ENCODE assay signal across 9 cellular contexts in genomic region chr3:160129459-160130061, GRCh38.
DNase-seq lines count a peak whose midpoint lies in the region; ATAC-seq and TF ChIP-seq lines count a peak whose summit lies in the region.
"Had no signal": no experiment of that assay in that cellular context is flagged by ENCODE, and none has a peak within 500 bp of the region (broad histone marks: within the 10 kb centered on the region; RNA-seq: fewer than 3 reads in every experiment).

No MANE protein-coding gene starts in this region.

- DNase-seq in SK-MEL-5 (ENCODE audit: low read depth, low spot score) (peak; percentile 20), kidney epithelial cell (ENCODE audit: low read depth) (peak; percentile 82), neuronal stem cell (ENCODE audit: low spot score) (no peak), GM10266 (ENCODE audit: extremely low spot score) (no peak), activated gamma-delta T cell treated with Interleukin-2 at 50 U/mL for 16 hours (no peak)
- no peak for DNase-seq in activated CD4-positive, alpha-beta memory T cell treated with anti-CD3 and anti-CD28 coated beads for 36 hours

- H4K8ac ChIP-seq in neuronal stem cell (ENCODE audit: low read depth, low read length) = no peak overlapping the region

- no peak overlapping the region for H3K4me2 ChIP-seq in neuronal stem cell (ENCODE audit: insufficient read depth, low read length, poor library complexity, severe bottlenecking)

- no CpG with 5 or more reads among the region's 4 CpGs for WGBS in neuronal stem cell (ENCODE audit: extremely low coverage in 2 of 2, insufficient read length in 2 of 2, insufficient replicate concordance in 1 of 2), 2 donors

- no peak overlapping the region for H2BK15ac ChIP-seq in neuronal stem cell (ENCODE audit: low read length)

- H2BK12ac ChIP-seq in neuronal stem cell (ENCODE audit: low read length) = no peak overlapping the region

- CTCF ChIA-PET in activated CD4-positive, alpha-beta memory T cell treated with anti-CD3 and anti-CD28 coated beads for 36 hours (lab: Charles Lee) = no interaction called here

- H3K18ac ChIP-seq in neuronal stem cell (ENCODE audit: low read length) = no peak overlapping the region

- no peak overlapping the region for H3K4ac ChIP-seq in neuronal stem cell (ENCODE audit: low read length)

- no peak overlapping the region for H2AK5ac ChIP-seq in neuronal stem cell (ENCODE audit: low read depth, low read length)

- no peak overlapping the region for H3K9ac ChIP-seq in neuronal stem cell (ENCODE audit: low read depth, low read length, poor library complexity)

- H2AFZ ChIP-seq in neuronal stem cell (ENCODE audit: low read length) = no peak overlapping the region

- H3K36me3 Mint-ChIP-seq in activated CD4-positive, alpha-beta memory T cell treated with anti-CD3 and anti-CD28 coated beads for 36 hours = no peaks in the 10 kb centered on the region

- ATAC-seq in GM18502 (IDR thresholded peaks at IDR 0.05; ENCODE audit: poor library complexity, unreplicated experiment) (peak; percentile 66), HG03060 (IDR thresholded peaks at IDR 0.05; ENCODE audit: low read depth, unreplicated experiment) (peak; percentile 66)

- H4K91ac ChIP-seq in neuronal stem cell (ENCODE audit: low read depth, low read length, poor library complexity) = no peak overlapping the region

- intact Hi-C loops in activated CD4-positive, alpha-beta memory T cell treated with anti-CD3 and anti-CD28 coated beads for 36 hours (cut with micrococcal nuclease) = no loop called here

- no peak overlapping the region for H3K27ac ChIP-seq in neuronal stem cell (replicated peaks; ENCODE audit: low read length)

- H2BK5ac ChIP-seq in neuronal stem cell (ENCODE audit: low read length) = no peak overlapping the region

- in situ Hi-C loops in SK-MEL-5 (cut with HindIII; ENCODE audit: low pct_unique_long_range_greater_than_20kb, low sequenced_read_pairs) = no loop called here

- peaks cover 8% of the 10 kb centered on the region for H3K27me3 Mint-ChIP-seq in activated CD4-positive, alpha-beta memory T cell treated with anti-CD3 and anti-CD28 coated beads for 36 hours

- H3K4me1 Mint-ChIP-seq in activated CD4-positive, alpha-beta memory T cell treated with anti-CD3 and anti-CD28 coated beads for 36 hours (ENCODE audit: low read depth) = no peaks in the 10 kb centered on the region

- H3K79me1 ChIP-seq in neuronal stem cell (ENCODE audit: low read depth, low read length) = no peaks in the 10 kb centered on the region

- no peak overlapping the region for H3K4me3 Mint-ChIP-seq in activated CD4-positive, alpha-beta memory T cell treated with anti-CD3 and anti-CD28 coated beads for 36 hours

- H3K9me3 ChIP-seq in neuronal stem cell (replicated peaks in 1 of 2; ENCODE audit: control insufficient read depth in 2 of 2, insufficient read depth in 1 of 2, low read depth in 1 of 2, low read length in 2 of 2) = peaks cover 0 to 1% of the 10 kb centered on the region in 2 donors

- H3K36me3 ChIP-seq in kidney epithelial cell (ENCODE audit: control insufficient read depth, insufficient read depth, low read length) = no peaks in the 10 kb centered on the region
- H3K36me3 ChIP-seq in neuronal stem cell (replicated peaks in 1 of 2; ENCODE audit: control insufficient read depth in 2 of 2, insufficient read depth in 2 of 2, low read length in 2 of 2) = no peaks in the 10 kb centered on the region

- no peak overlapping the region for H3K14ac ChIP-seq in neuronal stem cell (ENCODE audit: low read length)

- H3K27me3 ChIP-seq in kidney epithelial cell (ENCODE audit: control insufficient read depth, insufficient read depth, low read length) (no peaks in the 10 kb centered on the region), neuronal stem cell (ENCODE audit: control insufficient read depth in 3 of 3, insufficient read depth in 3 of 3, low read depth in 1 of 3, low read length in 3 of 3) (no peaks in the 10 kb centered on the region)

- no peak overlapping the region for H2BK120ac ChIP-seq in neuronal stem cell (ENCODE audit: low read depth, low read length)

- no peak overlapping the region for H3K4me3 ChIP-seq in kidney epithelial cell (ENCODE audit: low read depth, low read length)
- H3K4me3 ChIP-seq in neuronal stem cell (ENCODE audit: low read length in 2 of 2) = no peak overlapping the region
- H3K4me3 ChIP-seq: lung had no signal

- POLR2A ChIA-PET in activated CD4-positive, alpha-beta memory T cell treated with anti-CD3 and anti-CD28 coated beads for 36 hours (lab: Charles Lee) = no interaction called here

- TF ChIP-seq CTCF in kidney epithelial cell (IDR thresholded peaks at IDR 0.05; ENCODE audit: insufficient read depth, low read length, poor library complexity, severe bottlenecking) (no peak), GM10266 (IDR thresholded peaks at IDR 0.05; ENCODE audit: control insufficient read depth, insufficient read depth, low read depth, missing control alignments) (no peak)

- no peak overlapping the region for H3K27ac Mint-ChIP-seq in activated CD4-positive, alpha-beta memory T cell treated with anti-CD3 and anti-CD28 coated beads for 36 hours

- no peaks in the 10 kb centered on the region for H3K9me3 Mint-ChIP-seq in activated CD4-positive, alpha-beta memory T cell treated with anti-CD3 and anti-CD28 coated beads for 36 hours

- H3K4me1 ChIP-seq in neuronal stem cell (ENCODE audit: control insufficient read depth in 2 of 2, insufficient read depth in 1 of 2, low read depth in 1 of 2, low read length in 2 of 2) = no peaks in the 10 kb centered on the region

- no peak overlapping the region for H3K23ac ChIP-seq in neuronal stem cell (ENCODE audit: low read depth, low read length, poor library complexity)

Comparison
In these comparisons a context has a peak if more than half of its experiments do, and no peak if none do; other contexts are left out.
1. DNase-seq: peak in SK-MEL-5 (single experiment) and kidney epithelial cell (single experiment); none in neuronal stem cell (single experiment), GM10266 (single experiment), activated CD4-positive, alpha-beta memory T cell treated with anti-CD3 and anti-CD28 coated beads for 36 hours (single experiment) and activated gamma-delta T cell treated with Interleukin-2 at 50 U/mL for 16 hours (single experiment).